10 cellular contexts compared by ENCODE assay signal in the genomic region with DNA sequence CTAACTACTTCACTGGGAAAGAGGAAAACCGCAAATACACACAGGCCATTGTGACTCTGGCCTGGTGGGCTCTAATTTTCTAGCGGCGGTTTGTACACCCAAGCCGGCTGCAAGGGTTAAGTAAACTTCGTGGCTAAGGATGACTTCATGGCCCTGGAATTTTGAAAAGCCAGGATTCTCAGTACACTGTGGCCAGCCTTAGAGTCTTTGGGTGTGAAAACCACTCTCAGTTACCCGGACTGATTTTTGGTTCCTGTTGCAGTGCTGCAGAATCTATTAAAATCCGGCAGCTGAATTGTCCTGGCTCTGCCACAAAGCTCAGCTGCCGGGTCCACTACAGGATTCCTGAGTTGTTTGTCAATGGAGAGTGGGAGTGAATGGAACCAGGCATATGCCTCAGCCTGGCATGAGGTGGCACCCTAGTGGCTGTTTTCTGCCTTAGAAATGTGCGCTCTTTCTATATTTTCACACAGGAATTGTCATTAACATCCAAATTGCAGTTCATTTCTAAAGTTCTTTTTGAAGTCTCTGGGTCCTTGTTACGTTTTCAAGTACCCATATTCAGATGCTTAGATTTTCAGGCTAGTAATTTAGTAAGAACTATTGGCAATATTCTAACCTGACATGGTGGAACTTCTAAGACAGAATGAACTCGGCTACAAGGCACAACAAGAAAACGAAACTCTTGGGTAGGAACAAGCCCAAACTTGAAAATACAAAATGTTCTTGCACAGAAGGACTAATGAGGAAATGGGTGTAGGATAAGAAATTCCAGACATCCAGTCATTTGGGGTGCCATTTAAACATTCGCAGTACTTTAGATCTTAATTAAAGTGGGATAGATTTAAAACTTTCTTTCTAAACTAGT.
DNase-seq lines count a peak whose midpoint lies in the region; ATAC-seq and TF ChIP-seq lines count a peak whose summit lies in the region.
"Had no signal": no experiment of that assay in that cellular context is flagged by ENCODE, and none has a peak within 500 bp of the region (broad histone marks: within the 10 kb centered on the region; RNA-seq: fewer than 3 reads in every experiment).

No MANE protein-coding gene starts in this region.

- no peaks in the 10 kb centered on the region for H3K27me3 Mint-ChIP-seq in T-cell

- 1% methylated on average over 13 of the region's 13 CpGs for WGBS in mammary epithelial cell (ENCODE audit: low coverage, missing lambda C conversion rate)

- dilution Hi-C loops in mammary epithelial cell (cut with HindIII; ENCODE audit: low sequenced_read_pairs), result no loop called here

- BruUV-seq in mammary epithelial cell (replicated peaks; lab: Mats Ljungman, UMichigan), result TSS peak; percentile 85

- H3K36me3 Mint-ChIP-seq in T-cell, result no peaks in the 10 kb centered on the region
- H3K36me3 Mint-ChIP-seq: activated naive CD4-positive, alpha-beta T cell treated with anti-CD3 and anti-CD28 coated beads, Interleukin-2, amount 50 U/mL, for 72 hours had no signal

- no peaks in the 10 kb centered on the region for H3K4me1 Mint-ChIP-seq in T-cell
- H3K4me1 Mint-ChIP-seq: B cell had no signal

- H3K79me2 ChIP-seq in mammary epithelial cell (ENCODE audit: insufficient read depth, low read length), result no peaks in the 10 kb centered on the region

- no peak overlapping the region for H3K27ac Mint-ChIP-seq in T-cell
- H3K27ac Mint-ChIP-seq: activated naive CD4-positive, alpha-beta T cell treated with anti-CD3 and anti-CD28 coated beads, Interleukin-2, amount 50 U/mL, for 72 hours; B cell had no signal

- CTCF ChIA-PET in mammary epithelial cell (lab: Charles Lee; ENCODE audit: low non-redundant PET), result interaction anchor here (0.6 to 0.7 kb wide), 3 partner anchors 39 to 280 kb away, joined by 3 to 4 read pairs (median 4); no protein-coding TSS in a partner anchor
- CTCF ChIA-PET in T-cell (lab: Charles Lee), result no interaction called here

- H3K4me3 ChIP-seq in mammary epithelial cell (replicated peaks in 1 of 3; ENCODE audit: insufficient read depth in 1 of 3, low read depth in 2 of 3, low read length in 3 of 3), result peak overlapping the region; percentile 27 to 49 (median 45)
- H3K4me3 ChIP-seq in skeletal muscle tissue (ENCODE audit: low read length in 3 of 3), result peak overlapping the region; percentile 17 to 56 (median 55)

- no peaks in the 10 kb centered on the region for H4K20me1 ChIP-seq in mammary epithelial cell (ENCODE audit: insufficient read depth, low read length)

- H3K4me3 Mint-ChIP-seq in T-cell, result no peak overlapping the region
- H3K4me3 Mint-ChIP-seq: B cell had no signal

- no peaks in the 10 kb centered on the region for H3K9me3 ChIP-seq in mammary epithelial cell (replicated peaks; ENCODE audit: insufficient read depth, low read length)
- no peaks in the 10 kb centered on the region for H3K9me3 ChIP-seq in skeletal muscle tissue (ENCODE audit: control insufficient read depth in 3 of 3, low read length in 3 of 3)

- H3K27ac ChIP-seq in mammary epithelial cell (ENCODE audit: insufficient read depth, low read depth, low read length), result peak overlapping the region; percentile 95
- H3K27ac ChIP-seq in skeletal muscle tissue (ENCODE audit: low read depth, low read length), result peak overlapping the region; percentile 75

- peak; percentile 4 for DNase-seq in NCI-H146 (lab: John Stamatoyannopoulos, UW)
- DNase-seq in NCI-H146 treated with DMSO at 0.1 percent for 48 hours (lab: John Stamatoyannopoulos, UW; ENCODE audit: unreplicated experiment), result no peak
- DNase-seq in NCI-H510A (lab: John Stamatoyannopoulos, UW), result peak; percentile 63
- peak; percentile 94 for DNase-seq in mammary epithelial cell
- DNase-seq in iris pigment epithelial cell (ENCODE audit: low read depth), result peak; percentile 91
- DNase-seq in T-cell, result no peak

- POLR2A ChIA-PET in T-cell (lab: Charles Lee), result no interaction called here

- H3K9ac ChIP-seq in mammary epithelial cell (ENCODE audit: insufficient read depth, low read length) (peak overlapping the region; percentile 90), skeletal muscle tissue (ENCODE audit: low read depth in 1 of 3, low read length in 3 of 3) (peak overlapping the region; percentile 24 to 68 (median 49))

- H3K27me3 ChIP-seq in mammary epithelial cell (ENCODE audit: insufficient read depth, low read length) (no peaks in the 10 kb centered on the region), skeletal muscle tissue (ENCODE audit: control insufficient read depth in 3 of 3, insufficient read depth in 3 of 3, low read length in 3 of 3) (no peaks in the 10 kb centered on the region)

- H3K4me1 ChIP-seq in mammary epithelial cell (ENCODE audit: insufficient read depth, low read length), result peaks cover 24% of the 10 kb centered on the region
- peaks cover 23 to 28% (median 26%) of the 10 kb centered on the region in 3 donors for H3K4me1 ChIP-seq in skeletal muscle tissue (ENCODE audit: control insufficient read depth in 3 of 3, insufficient read depth in 3 of 3, low read length in 3 of 3)

- in situ Hi-C loops in mammary epithelial cell (cut with MboI; ENCODE audit: low sequenced_read_pairs in 2 of 2), result loop anchor here in 1 of 2 donors (10.0 kb wide), 1 partner anchor 253 kb away; a partner anchor contains a TSS

- H2AFZ ChIP-seq in mammary epithelial cell (ENCODE audit: low read depth, low read length), result peak overlapping the region; percentile 65

- ATAC-seq in T-cell (replicated peaks in 1 of 4), result no peak
- ATAC-seq in HG03175 (IDR thresholded peaks at IDR 0.05; ENCODE audit: unreplicated experiment), result no peak

- H3K9me3 Mint-ChIP-seq in T-cell, result no peaks in the 10 kb centered on the region
- H3K9me3 Mint-ChIP-seq: activated naive CD4-positive, alpha-beta T cell treated with anti-CD3 and anti-CD28 coated beads, Interleukin-2, amount 50 U/mL, for 72 hours had no signal

- intact Hi-C loops in mammary epithelial cell (cut with micrococcal nuclease), result loop anchor here (1.0 to 5.0 kb wide), 13 partner anchors 14 to 489 kb away; a partner anchor contains a TSS

- H3K4me2 ChIP-seq in mammary epithelial cell (ENCODE audit: insufficient read depth, low read depth, low read length), result peak overlapping the region; percentile 83

- TF ChIP-seq CTCF in mammary epithelial cell (conservative IDR thresholded peaks at IDR 0.05 in 1 of 2, IDR thresholded peaks at IDR 0.05 in 1 of 2; ENCODE audit: extremely low read depth in 1 of 2, insufficient read depth in 1 of 2, low read depth in 1 of 2, low read length in 2 of 2), result peak; percentile 86 to 91

- no peaks in the 10 kb centered on the region for H3K36me3 ChIP-seq in mammary epithelial cell (ENCODE audit: insufficient read depth, low read length)
- no peaks in the 10 kb centered on the region for H3K36me3 ChIP-seq in skeletal muscle tissue (ENCODE audit: control insufficient read depth in 3 of 3, insufficient read depth in 3 of 3, low read length in 3 of 3)

Comparison
In these comparisons a context has a peak if more than half of its experiments do, and no peak if none do; other contexts are left out.
1. DNase-seq: peak in NCI-H146 (single experiment), NCI-H510A (single experiment), mammary epithelial cell (single experiment) and iris pigment epithelial cell (single experiment); none in NCI-H146 treated with DMSO at 0.1 percent for 48 hours (single experiment) and T-cell (0 of 34).